21 cellular contexts compared by ENCODE assay signal in the genomic region with DNA sequence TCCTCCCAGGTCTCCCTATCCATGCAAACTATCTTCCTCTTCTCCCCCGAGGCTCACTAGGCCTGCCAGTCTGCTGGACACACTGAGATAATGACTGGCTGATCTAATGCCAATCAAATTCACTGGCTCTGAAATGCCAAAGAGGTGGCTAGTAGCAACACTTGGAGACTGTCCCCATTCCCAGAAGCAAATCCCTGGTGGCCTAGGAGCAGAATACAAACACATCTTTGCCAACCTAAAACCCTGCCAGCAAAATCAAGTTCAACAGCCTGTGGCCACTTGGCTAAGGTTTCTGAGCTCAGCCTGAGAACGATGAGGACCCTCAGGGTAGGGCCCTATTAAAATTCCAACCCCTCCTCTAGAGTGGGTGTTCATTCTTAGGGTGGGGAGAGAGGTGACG.
DNase-seq lines count a peak whose midpoint lies in the region; ATAC-seq and TF ChIP-seq lines count a peak whose summit lies in the region.
"Had no signal": no experiment of that assay in that cellular context is flagged by ENCODE, and none has a peak within 500 bp of the region (broad histone marks: within the 10 kb centered on the region; RNA-seq: fewer than 3 reads in every experiment).

No MANE protein-coding gene starts in this region.

- CTCF ChIA-PET in RWPE1 (lab: Yijun Ruan, JAX), result no interaction called here

- 0 out of 2 replicates have a peak overlapping the region, but pooled peaks have one; percentile 0 for H3K27ac ChIP-seq in RWPE1
- H3K27ac ChIP-seq: KMS-11, SJSA1 had no signal

- peak; percentile 10 for DNase-seq in NCI-H1092 treated with DMSO at 0.1 percent for 48 hours (lab: John Stamatoyannopoulos, UW)
- DNase-seq in NCI-H1092 (lab: John Stamatoyannopoulos, UW), result no peak
- peak; percentile 53 for DNase-seq in Ammon's horn (ENCODE audit: low spot score)
- no peak for DNase-seq in RWPE1 (ENCODE audit: low spot score)
- DNase-seq in midbrain (lab: John Stamatoyannopoulos, UW), result peak; percentile 47
- DNase-seq in retina, result no peak
- DNase-seq in foreskin melanocyte, result no peak
- DNase-seq: 8988T; Calu3; CD8-positive, alpha-beta memory T cell; EL; GF-D8; IMR-90; NCI-H1694; NCI-H2081; NCI-H2171 treated with DMSO at 0.1 percent for 48 hours; NCI-H524 treated with DMSO at 0.1 percent for 48 hours had no signal

- no peak for ATAC-seq in GM21526 (IDR thresholded peaks at IDR 0.05; ENCODE audit: low FRiP score, unreplicated experiment)
- ATAC-seq: Panc1 had no signal

- POLR2A ChIA-PET in RWPE1 (lab: Yijun Ruan, JAX; ENCODE audit: low non-redundant PET), result no interaction called here

- no peak for TF ChIP-seq CTCF in RWPE1 (conservative IDR thresholded peaks at IDR 0.05; ENCODE audit: low read depth)

Comparison
In these comparisons a context has a peak if more than half of its experiments do, and no peak if none do; other contexts are left out.
1. DNase-seq: peak in NCI-H1092 treated with DMSO at 0.1 percent for 48 hours (single experiment), Ammon's horn (single experiment) and midbrain (single experiment); none in NCI-H1092 (single experiment), RWPE1 (single experiment), retina (single experiment) and foreskin melanocyte (single experiment).